Comparison of ENCODE assay signal across 8 cellular contexts in the genomic region with DNA sequence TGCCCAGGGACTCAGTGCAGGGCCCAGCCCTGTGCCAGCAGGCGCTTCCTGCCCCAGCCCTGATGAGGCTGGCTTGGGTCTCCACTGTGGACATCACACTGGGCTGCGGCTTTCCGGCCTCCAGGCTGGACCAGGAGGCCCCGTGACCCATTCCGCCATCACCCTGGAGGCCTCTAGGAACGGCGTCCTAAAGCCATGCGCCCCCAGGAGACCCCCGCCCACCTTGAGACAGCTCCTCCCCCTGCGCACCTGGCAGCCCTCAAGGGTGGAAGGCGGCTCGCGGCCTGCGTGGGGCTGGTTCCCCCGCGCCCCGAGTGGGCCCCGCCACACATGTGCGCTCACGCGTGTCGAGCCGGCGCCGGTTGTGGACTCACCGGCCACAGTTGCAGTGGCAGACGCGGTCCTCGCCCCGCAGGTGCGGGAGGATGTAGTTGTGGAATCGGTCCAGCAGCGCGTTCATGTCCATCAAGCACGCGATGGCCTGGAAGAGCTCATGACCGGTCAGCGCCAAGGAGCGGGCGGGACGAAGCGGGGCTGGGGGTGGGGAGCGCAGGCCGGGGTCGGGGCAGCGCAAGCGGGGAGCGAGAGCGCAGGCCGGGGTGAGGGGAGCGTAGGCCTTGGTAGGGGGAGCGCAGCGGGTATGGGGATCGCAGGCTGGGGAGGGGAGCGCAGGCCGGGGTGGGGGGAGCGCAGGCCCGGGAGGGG. TPM values are rescaled to one million over a fixed set of nuclear protein-coding genes. Genes with fewer than 3 reads are reported as not detected.
DNase-seq lines count a peak whose midpoint lies in the region; ATAC-seq and TF ChIP-seq lines count a peak whose summit lies in the region.

No MANE protein-coding gene starts in this region.

- CTCF ChIA-PET in activated CD4-positive, alpha-beta T cell treated with anti-CD3 and anti-CD28 coated beads for 36 hours (lab: Charles Lee): no interaction called here

- no peaks in the 10 kb centered on the region for H3K9me3 ChIP-seq in thoracic aorta

- ATAC-seq in activated CD4-positive, alpha-beta T cell treated with anti-CD3 and anti-CD28 coated beads for 36 hours: no peak
- ATAC-seq in thoracic aorta (ENCODE audit: insufficient number of reproducible peaks, low FRiP score, low read depth) (no peak), HG03025 (IDR thresholded peaks at IDR 0.05; ENCODE audit: low FRiP score, unreplicated experiment) (no peak)

- no peaks in the 10 kb centered on the region for H3K9me3 Mint-ChIP-seq in activated CD4-positive, alpha-beta T cell treated with anti-CD3 and anti-CD28 coated beads for 36 hours (ENCODE audit: low read depth)

- H3K27me3 ChIP-seq in thoracic aorta (replicated peaks; ENCODE audit: insufficient read depth): no peaks in the 10 kb centered on the region

- H3K27me3 Mint-ChIP-seq in activated CD4-positive, alpha-beta T cell treated with anti-CD3 and anti-CD28 coated beads for 36 hours: no peaks in the 10 kb centered on the region

- H3K4me1 Mint-ChIP-seq in activated CD4-positive, alpha-beta T cell treated with anti-CD3 and anti-CD28 coated beads for 36 hours: no peaks in the 10 kb centered on the region

- POLR2A ChIA-PET in activated CD4-positive, alpha-beta T cell treated with anti-CD3 and anti-CD28 coated beads for 36 hours (lab: Charles Lee): no interaction called here

- peak overlapping the region; percentile 79 for H3K4me3 ChIP-seq in thoracic aorta

- no peak for DNase-seq in activated CD4-positive, alpha-beta T cell treated with anti-CD3 and anti-CD28 coated beads for 36 hours
- no peak for DNase-seq in activated CD4-positive, alpha-beta T cell treated with anti-CD3 and anti-CD28 coated beads for 1 hour
- DNase-seq in caudate nucleus (lab: John Stamatoyannopoulos, UW) (peak in 5 of 61 donors; percentile 8 to 38 (median 12)), left kidney (ENCODE audit: low read depth, low spot score) (peak; percentile 83), thoracic aorta (ENCODE audit: low spot score) (no peak), DMS 273 (lab: John Stamatoyannopoulos, UW; ENCODE audit: unreplicated experiment) (no peak), pons (ENCODE audit: low spot score) (no peak)

- peak overlapping the region; percentile 32 for H3K4me3 Mint-ChIP-seq in activated CD4-positive, alpha-beta T cell treated with anti-CD3 and anti-CD28 coated beads for 36 hours

- H3K4me1 ChIP-seq in thoracic aorta (ENCODE audit: control insufficient read depth in 1 of 2, low read depth in 2 of 2): peaks cover 10 to 19% of the 10 kb centered on the region in 2 donors

- H3K36me3 Mint-ChIP-seq in activated CD4-positive, alpha-beta T cell treated with anti-CD3 and anti-CD28 coated beads for 36 hours (ENCODE audit: low read depth): peaks cover 10% of the 10 kb centered on the region

- intact Hi-C loops in activated CD4-positive, alpha-beta T cell treated with anti-CD3 and anti-CD28 coated beads for 36 hours (cut with DNase I, micrococcal nuclease): no loop called here

- TF ChIP-seq CTCF in thoracic aorta (IDR thresholded peaks at IDR 0.05): no peak

- H3K27ac Mint-ChIP-seq in activated CD4-positive, alpha-beta T cell treated with anti-CD3 and anti-CD28 coated beads for 36 hours: no peak overlapping the region

- peaks cover 8% of the 10 kb centered on the region for H3K36me3 ChIP-seq in thoracic aorta

- H3K27ac ChIP-seq in caudate nucleus (ENCODE audit: low read depth, low read length) (peak overlapping the region; percentile 52), thoracic aorta (peak overlapping the region in 1 of 2 donors; percentile 47)

RNA-seq across cellular contexts. Expression of a gene that starts 1.0 kb away (rescaled TPM):
- total RNA-seq in activated CD4-positive, alpha-beta T cell treated with anti-CD3 and anti-CD28 coated beads for 36 hours: under 1 TPM; 0.42 to 0.46 TPM
- 10 to 100 TPM; 11.1 TPM for total RNA-seq in thoracic aorta

RNA-seq across cellular contexts. Expression of a gene that starts 27.5 kb away (rescaled TPM):
- total RNA-seq in activated CD4-positive, alpha-beta T cell treated with anti-CD3 and anti-CD28 coated beads for 36 hours: 10 to 100 TPM; 39.9 to 42.9 TPM
- total RNA-seq in thoracic aorta: 10 to 100 TPM; 16.7 to 17.6 TPM

RNA-seq across cellular contexts. Expression of a gene that starts 35.2 kb away (rescaled TPM):
- 100 to 1,000 TPM; 105 to 123 TPM for total RNA-seq in activated CD4-positive, alpha-beta T cell treated with anti-CD3 and anti-CD28 coated beads for 36 hours
- total RNA-seq in thoracic aorta: 10 to 100 TPM; 80.4 to 90.2 TPM

Comparison
In these comparisons a context has a peak if more than half of its experiments do, and no peak if none do; other contexts are left out.
1. RNA of a gene that starts 1.0 kb away (total RNA-seq): 11.1 TPM in thoracic aorta; 0.42 to 0.46 TPM in activated CD4-positive, alpha-beta T cell treated with anti-CD3 and anti-CD28 coated beads for 36 hours; every median in the first group is over 4 times any median in the second.